19 cellular contexts compared by ENCODE assay signal in genomic region chrX:69149466-69150293, GRCh38. TPM values are rescaled to one million over a fixed set of nuclear protein-coding genes. Genes with fewer than 3 reads are reported as not detected.
A peak's percentile ranks its signal among the peaks of the same experiment; 100 is the strongest.
DNase-seq lines count a peak whose midpoint lies in the region; ATAC-seq and TF ChIP-seq lines count a peak whose summit lies in the region.
"Had no signal": no experiment of that assay in that cellular context is flagged by ENCODE, and none has a peak within 500 bp of the region (broad histone marks: within the 10 kb centered on the region; RNA-seq: fewer than 3 reads in every experiment).

No MANE protein-coding gene starts in this region.

- no CpG with 5 or more reads among the region's 29 CpGs for WGBS in neuronal stem cell (ENCODE audit: extremely low coverage in 2 of 2, insufficient read length in 2 of 2, insufficient replicate concordance in 1 of 2), 2 donors

- H3K4me3 ChIP-seq in HCT116 (replicated peaks in 1 of 2; ENCODE audit: low read depth in 1 of 2, low read length in 2 of 2) (peak overlapping the region; percentile 41 to 53), RWPE2 (ENCODE audit: severe bottlenecking) (no peak overlapping the region), iPS-18a (ENCODE audit: low read length) (peak overlapping the region; percentile 42), neuronal stem cell (ENCODE audit: low read length in 2 of 2) (peak overlapping the region in 1 of 2 donors; percentile 32)
- H3K4me3 ChIP-seq: hepatocyte had no signal

- H3K18ac ChIP-seq in neuronal stem cell (ENCODE audit: low read length), result peak overlapping the region; percentile 38

- no peak for TF ChIP-seq POLR2A in HCT116 (IDR thresholded peaks at IDR 0.05; ENCODE audit: borderline replicate concordance, extremely low read depth, insufficient read depth, insufficient read length)

- H3K4me2 ChIP-seq in HCT116 (ENCODE audit: low read length) (peak overlapping the region; percentile 72), neuronal stem cell (ENCODE audit: insufficient read depth, low read length, poor library complexity, severe bottlenecking) (peak overlapping the region; percentile 18)
- H3K4me2 ChIP-seq: hepatocyte, KMS-11 had no signal

- intact Hi-C loops in HCT116 (cut with micrococcal nuclease), result no loop called here

- H3K36me3 ChIP-seq in HCT116 (ENCODE audit: control insufficient read depth in 1 of 2, insufficient read depth in 2 of 2, low read length in 2 of 2) (no peaks in the 10 kb centered on the region), RWPE2 (ENCODE audit: low read depth) (no peaks in the 10 kb centered on the region), iPS-18a (ENCODE audit: control insufficient read depth, low read depth, low read length) (no peaks in the 10 kb centered on the region), neuronal stem cell (replicated peaks in 1 of 2; ENCODE audit: control insufficient read depth in 2 of 2, insufficient read depth in 2 of 2, low read length in 2 of 2) (no peaks in the 10 kb centered on the region)

- RAD21 ChIA-PET in HCT116 (lab: Charles Lee; ENCODE audit: low non-redundant PET in 1 of 2, low total read pairs in 2 of 2, uncharacterized antibody in 2 of 2, unreplicated experiment in 2 of 2), result no interaction called here

- peaks cover 4 to 60% of the 10 kb centered on the region in 2 experiments; a peak in 3 of 4 replicates for H3K4me1 ChIP-seq in HCT116 (ENCODE audit: control insufficient read depth in 1 of 2, insufficient read depth in 2 of 2, low read length in 2 of 2)
- H3K4me1 ChIP-seq in RWPE2 (ENCODE audit: insufficient read depth, poor library complexity, severe bottlenecking), result peaks cover 14% of the 10 kb centered on the region
- H3K4me1 ChIP-seq in iPS-18a (ENCODE audit: control insufficient read depth, low read depth, low read length), result peaks cover 47% of the 10 kb centered on the region
- peaks cover 25 to 33% of the 10 kb centered on the region in 2 donors for H3K4me1 ChIP-seq in neuronal stem cell (ENCODE audit: control insufficient read depth in 2 of 2, insufficient read depth in 1 of 2, low read depth in 1 of 2, low read length in 2 of 2)

- H2AK5ac ChIP-seq in neuronal stem cell (ENCODE audit: low read depth, low read length), result no peak overlapping the region

- H3K9ac ChIP-seq in HCT116 (ENCODE audit: low read length), result peak overlapping the region; percentile 64
- peak overlapping the region; percentile 57 for H3K9ac ChIP-seq in iPS-18a (ENCODE audit: low read length)
- H3K9ac ChIP-seq in neuronal stem cell (ENCODE audit: low read depth, low read length, poor library complexity), result no peak overlapping the region
- H3K9ac ChIP-seq: KMS-11, parathyroid adenoma had no signal

- no peak overlapping the region for H3K23ac ChIP-seq in neuronal stem cell (ENCODE audit: low read depth, low read length, poor library complexity)

- CTCF ChIA-PET in HCT116 (lab: Charles Lee), result interaction anchor here (1.1 kb wide), 1 partner anchor 72 kb away, joined by 4 read pairs; no protein-coding TSS in a partner anchor

- no peak overlapping the region for H4K8ac ChIP-seq in neuronal stem cell (ENCODE audit: low read depth, low read length)

- no peak overlapping the region for H3K14ac ChIP-seq in neuronal stem cell (ENCODE audit: low read length)

- H3K27me3 ChIP-seq in HCT116 (ENCODE audit: insufficient read depth, low read length) (no peaks in the 10 kb centered on the region), RWPE2 (ENCODE audit: insufficient read depth, poor library complexity, severe bottlenecking) (no peaks in the 10 kb centered on the region), iPS-18a (ENCODE audit: control insufficient read depth, insufficient read depth, low read length) (no peaks in the 10 kb centered on the region), neuronal stem cell (ENCODE audit: control insufficient read depth in 3 of 3, insufficient read depth in 3 of 3, low read depth in 1 of 3, low read length in 3 of 3) (no peaks in the 10 kb centered on the region)
- H3K27me3 ChIP-seq: hepatocyte had no signal

- ATAC-seq in HCT116, result peak; percentile 27; the same call in 1 of the 2 replicates
- no peak for ATAC-seq in RWPE2 (ENCODE audit: low read depth)
- ATAC-seq: activated CD4-positive, CD25-positive, alpha-beta regulatory T cell treated with anti-CD3 and anti-CD28 coated beads, Interleukin-2, amount 50 U/mL, for 24 hours had no signal

- no peak overlapping the region for H2AFZ ChIP-seq in HCT116 (ENCODE audit: low read depth, low read length, poor library complexity, severe bottlenecking)
- peak overlapping the region; percentile 39 for H2AFZ ChIP-seq in neuronal stem cell (ENCODE audit: low read length)
- H2AFZ ChIP-seq: hepatocyte, parathyroid adenoma had no signal

- H3K9me3 ChIP-seq in HCT116 (ENCODE audit: control insufficient read depth in 1 of 2, insufficient read depth in 1 of 2, low read depth in 1 of 2, low read length in 2 of 2), result no peaks in the 10 kb centered on the region
- no peaks in the 10 kb centered on the region for H3K9me3 ChIP-seq in RWPE2 (ENCODE audit: severe bottlenecking)
- no peaks in the 10 kb centered on the region for H3K9me3 ChIP-seq in iPS-18a (ENCODE audit: control insufficient read depth, low read depth, low read length)
- no peaks in the 10 kb centered on the region for H3K9me3 ChIP-seq in neuronal stem cell (replicated peaks in 1 of 2; ENCODE audit: control insufficient read depth in 2 of 2, insufficient read depth in 1 of 2, low read depth in 1 of 2, low read length in 2 of 2)

- H3K79me1 ChIP-seq in neuronal stem cell (ENCODE audit: low read depth, low read length), result no peaks in the 10 kb centered on the region

- H3K27ac ChIP-seq in HCT116 (ENCODE audit: low read depth, low read length) (peak overlapping the region; percentile 74), RWPE2 (ENCODE audit: poor library complexity, severe bottlenecking) (peak overlapping the region; percentile 89), iPS-18a (ENCODE audit: low read length) (peak overlapping the region; percentile 85), neuronal stem cell (replicated peaks; ENCODE audit: low read length) (peak overlapping the region; percentile 93), substantia nigra (ENCODE audit: low read depth, low read length, poor library complexity, severe bottlenecking) (no peak overlapping the region)
- H3K27ac ChIP-seq: hepatocyte, KMS-11, parathyroid adenoma had no signal

- H2BK12ac ChIP-seq in neuronal stem cell (ENCODE audit: low read length), result no peak overlapping the region

- DNase-seq in HCT116 (ENCODE audit: low read depth, low spot score) (no peak), RWPE2 (ENCODE audit: low spot score) (no peak), neuronal stem cell (ENCODE audit: low spot score) (peak; percentile 67), NCI-H2107 (lab: John Stamatoyannopoulos, UW) (no peak), DMS79 treated with DMSO at 0.1 percent for 48 hours (lab: John Stamatoyannopoulos, UW) (no peak), substantia nigra (lab: John Stamatoyannopoulos, UW) (no peak)
- DNase-seq: AML-193; central memory CD4-positive, alpha-beta T cell; effector CD8-positive, alpha-beta T cell; HFFc6; NCI-H2081; NCI-H774; stimulated activated CD4-positive, alpha-beta T cell treated with anti-CD3 and anti-CD28 coated beads, Interleukin-4, amount 100 ng/mL, for 24 hours; T1000 had no signal

- H4K91ac ChIP-seq in neuronal stem cell (ENCODE audit: low read depth, low read length, poor library complexity), result no peak overlapping the region

- no peak overlapping the region for H2BK120ac ChIP-seq in neuronal stem cell (ENCODE audit: low read depth, low read length)

- H4K20me1 ChIP-seq in HCT116 (ENCODE audit: insufficient read depth), result no peaks in the 10 kb centered on the region

- POLR2A ChIA-PET in HCT116 (lab: Charles Lee), result interaction anchor here (1.3 kb wide), 1 partner anchor 321 kb away, joined by 9 read pairs; the partner anchor contains the start of gene EFNB1

- no peaks in the 10 kb centered on the region for H3K9me2 ChIP-seq in HCT116 (ENCODE audit: insufficient read depth)

- TF ChIP-seq CTCF in HCT116 (IDR thresholded peaks at IDR 0.05 in 2 of 3, conservative IDR thresholded peaks at IDR 0.05 in 1 of 3; ENCODE audit: borderline replicate concordance in 1 of 3, insufficient read depth in 1 of 3, low read depth in 2 of 3, low read length in 2 of 3) (no peak), RWPE2 (IDR thresholded peaks at IDR 0.05; ENCODE audit: poor library complexity, severe bottlenecking) (no peak)

- TF ChIP-seq RAD21 in HCT116 (IDR thresholded peaks at IDR 0.05; ENCODE audit: low read depth), result no peak

- H3K79me2 ChIP-seq in HCT116 (ENCODE audit: insufficient read depth, low read length), result no peaks in the 10 kb centered on the region
- H3K79me2 ChIP-seq: hepatocyte, parathyroid adenoma had no signal

- no peak overlapping the region for H3K4ac ChIP-seq in neuronal stem cell (ENCODE audit: low read length)

- H2BK15ac ChIP-seq in neuronal stem cell (ENCODE audit: low read length), result no peak overlapping the region

- BruUV-seq in HCT116 (replicated peaks; lab: Mats Ljungman, UMichigan), result no TSS peak

- no peak overlapping the region for H2BK5ac ChIP-seq in neuronal stem cell (ENCODE audit: low read length)

TF ChIP-seq in HCT116, 20 proteins besides CTCF, POLR2A, EP300 and RAD21 (continues in another document):
- no peak for TF ChIP-seq ZBTB33 (IDR thresholded peaks at IDR 0.05; ENCODE audit: extremely low read depth, insufficient replicate concordance, low read length)
- no peak for TF ChIP-seq CEBPB (IDR thresholded peaks at IDR 0.05; ENCODE audit: low read depth)
- TF ChIP-seq EGR1 (IDR thresholded peaks at IDR 0.05; ENCODE audit: low read depth), result no peak
- no peak for TF ChIP-seq TCF7L2 (IDR thresholded peaks at IDR 0.05; ENCODE audit: borderline replicate concordance, extremely low read depth, insufficient read depth, insufficient read length)
- TF ChIP-seq YY1 (IDR thresholded peaks at IDR 0.05; ENCODE audit: extremely low read depth, insufficient replicate concordance, low read depth, low read length), result no peak
- no peak for TF ChIP-seq CBX3 (IDR thresholded peaks at IDR 0.05; ENCODE audit: low read depth)
- TF ChIP-seq JUND (IDR thresholded peaks at IDR 0.05), result no peak

RNA-seq across cellular contexts. Expression of gene PJA1, which starts 15.6 kb away (rescaled TPM):
- total RNA-seq in HCT116 (2021; ENCODE audit: unreplicated experiment), result 15.7 TPM
- 14.2 and 16.0 TPM in 2 replicates for polyA plus RNA-seq in HCT116 (2012)
- 68.9 TPM for polyA plus RNA-seq in neuronal stem cell (2013, experiment 1 of 2)
- 73.4 TPM for polyA plus RNA-seq in neuronal stem cell (2013, experiment 2 of 2)
